ENCODE assay signal across 21 cellular contexts in the genomic region with DNA sequence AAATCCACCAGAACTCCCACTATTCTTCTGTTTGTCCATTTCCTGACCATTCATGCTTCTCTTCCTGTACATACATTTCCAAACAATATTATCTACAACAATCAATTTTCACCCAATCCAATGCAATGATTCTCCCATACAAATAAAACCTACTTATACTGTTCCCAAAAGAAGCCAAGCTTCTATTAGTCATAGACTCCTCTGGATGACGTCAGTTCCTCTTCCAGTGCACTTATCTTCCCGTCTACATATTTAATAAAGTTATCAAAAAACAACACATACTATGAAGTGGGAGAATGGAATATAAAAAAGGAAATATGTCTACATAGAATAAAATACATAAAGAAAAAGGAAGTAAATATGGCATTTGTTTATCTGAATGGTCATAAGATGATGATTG.
DNase-seq lines count a peak whose midpoint lies in the region; TF ChIP-seq lines count a peak whose summit lies in the region.
"Had no signal": no experiment of that assay in that cellular context is flagged by ENCODE, and none has a peak within 500 bp of the region (broad histone marks: within the 10 kb centered on the region; RNA-seq: fewer than 3 reads in every experiment).

No MANE protein-coding gene starts in this region.

- no peak overlapping the region for H2AFZ ChIP-seq in mammary epithelial cell (ENCODE audit: low read depth, low read length)

- dilution Hi-C loops in mammary epithelial cell (cut with HindIII; ENCODE audit: low sequenced_read_pairs) = no loop called here

- no peaks in the 10 kb centered on the region for H4K20me1 ChIP-seq in mammary epithelial cell (ENCODE audit: insufficient read depth, low read length)
- H4K20me1 ChIP-seq: BLaER1 treated with 17β-estradiol and CSF1 and Interleukin-3, amounts not matched to agents 10 nM and 100 nM had no signal

- H3K4me2 ChIP-seq in mammary epithelial cell (ENCODE audit: insufficient read depth, low read depth, low read length) = no peak overlapping the region
- H3K4me2 ChIP-seq: A549; BLaER1 treated with 17β-estradiol and CSF1 and Interleukin-3, amounts not matched to agents 10 nM and 100 nM had no signal

- H3K27ac ChIP-seq in WERI-Rb-1 (peak overlapping the region; percentile 67; the same call in 1 of the 2 replicates), mammary epithelial cell (ENCODE audit: insufficient read depth, low read depth, low read length) (no peak overlapping the region)
- H3K27ac ChIP-seq: A549; BLaER1 treated with 17β-estradiol and CSF1 and Interleukin-3, amounts not matched to agents 10 nM and 100 nM had no signal

- peak; percentile 16 for DNase-seq in ELR (ENCODE audit: low read depth)
- peak; percentile 21 for DNase-seq in HT1080 (ENCODE audit: low read depth)
- DNase-seq in WERI-Rb-1 = no peak
- peak; percentile 4 for DNase-seq in pulmonary artery endothelial cell (ENCODE audit: low read depth, low spot score)
- DNase-seq in mammary epithelial cell = no peak
- DNase-seq in HUDEP-2 (lab: John Stamatoyannopoulos, UW; ENCODE audit: unreplicated experiment in 76 of 76) = no peak
- no peak for DNase-seq in hippocampal formation (lab: John Stamatoyannopoulos, UW)
- DNase-seq: 8988T; ACHN; AML-193; BE2C; CD4-positive, alpha-beta T cell; CD8-positive, alpha-beta memory T cell; DMS 273 treated with DMSO at 0.1 percent for 48 hours; DMS79; EL; GF-D8; H7; HCEC 1CT had no signal

- BruUV-seq in mammary epithelial cell (replicated peaks; lab: Mats Ljungman, UMichigan) = no TSS peak

- WGBS in mammary epithelial cell (ENCODE audit: low coverage, missing lambda C conversion rate) = 21% methylated on average over 2 of the region's 2 CpGs

- H3K4me1 ChIP-seq in mammary epithelial cell (ENCODE audit: insufficient read depth, low read length) = no peaks in the 10 kb centered on the region
- H3K4me1 ChIP-seq: A549; BE2C; BLaER1 treated with 17β-estradiol and CSF1 and Interleukin-3, amounts not matched to agents 10 nM and 100 nM had no signal

- H3K27me3 ChIP-seq in WERI-Rb-1 (ENCODE audit: insufficient read depth, low read depth, severe bottlenecking) (no peaks in the 10 kb centered on the region), mammary epithelial cell (ENCODE audit: insufficient read depth, low read length) (no peaks in the 10 kb centered on the region)
- H3K27me3 ChIP-seq: BE2C; BLaER1 treated with 17β-estradiol and CSF1 and Interleukin-3, amounts not matched to agents 10 nM and 100 nM had no signal

- no peak for TF ChIP-seq CTCF in WERI-Rb-1 (IDR thresholded peaks at IDR 0.05; ENCODE audit: low read depth, low read length)
- no peak for TF ChIP-seq CTCF in mammary epithelial cell (conservative IDR thresholded peaks at IDR 0.05 in 1 of 2, IDR thresholded peaks at IDR 0.05 in 1 of 2; ENCODE audit: extremely low read depth in 1 of 2, insufficient read depth in 1 of 2, low read depth in 1 of 2, low read length in 2 of 2)

- H3K9ac ChIP-seq in mammary epithelial cell (ENCODE audit: insufficient read depth, low read length) = no peak overlapping the region
- H3K9ac ChIP-seq: BLaER1 treated with 17β-estradiol and CSF1 and Interleukin-3, amounts not matched to agents 10 nM and 100 nM had no signal

- intact Hi-C loops in mammary epithelial cell (cut with micrococcal nuclease) = no loop called here

- in situ Hi-C loops in mammary epithelial cell (cut with MboI; ENCODE audit: low sequenced_read_pairs in 2 of 2) = no loop called here

- H3K36me3 ChIP-seq in WERI-Rb-1 (no peaks in the 10 kb centered on the region), mammary epithelial cell (ENCODE audit: insufficient read depth, low read length) (no peaks in the 10 kb centered on the region)
- H3K36me3 ChIP-seq: BE2C; BLaER1 treated with 17β-estradiol and CSF1 and Interleukin-3, amounts not matched to agents 10 nM and 100 nM had no signal

- H3K9me3 ChIP-seq in WERI-Rb-1 (ENCODE audit: severe bottlenecking) (peaks cover 12% of the 10 kb centered on the region), mammary epithelial cell (replicated peaks; ENCODE audit: insufficient read depth, low read length) (peaks cover 5% of the 10 kb centered on the region)
- H3K9me3 ChIP-seq: A549, BE2C had no signal

- no peaks in the 10 kb centered on the region for H3K79me2 ChIP-seq in mammary epithelial cell (ENCODE audit: insufficient read depth, low read length)

- H3K4me3 ChIP-seq in WERI-Rb-1 (ENCODE audit: low read depth, low read length) (no peak overlapping the region), mammary epithelial cell (replicated peaks in 1 of 3; ENCODE audit: insufficient read depth in 1 of 3, low read depth in 2 of 3, low read length in 3 of 3) (no peak overlapping the region)
- H3K4me3 ChIP-seq: A549; BLaER1 treated with 17β-estradiol and CSF1 and Interleukin-3, amounts not matched to agents 10 nM and 100 nM had no signal

- CTCF ChIA-PET in mammary epithelial cell (lab: Charles Lee; ENCODE audit: low non-redundant PET) = no interaction called here

Comparison
In these comparisons a context has a peak if more than half of its experiments do, and no peak if none do; other contexts are left out.
1. DNase-seq: peak in ELR (single experiment), HT1080 (single experiment) and pulmonary artery endothelial cell (single experiment); none in WERI-Rb-1 (single experiment), mammary epithelial cell (single experiment), HUDEP-2 (0 of 76) and hippocampal formation (0 of 2).